8 cellular contexts compared by ENCODE assay signal in genomic region chr2:144430722-144431163, GRCh38.
A peak's percentile ranks its signal among the peaks of the same experiment; 100 is the strongest.
DNase-seq lines count a peak whose midpoint lies in the region; ATAC-seq and TF ChIP-seq lines count a peak whose summit lies in the region.

No MANE protein-coding gene starts in this region.

- H3K4me1 Mint-ChIP-seq in activated naive CD8-positive, alpha-beta T cell treated with anti-CD3 and anti-CD28 coated beads, Interleukin-2, amount 50 U/mL, for 24 hours = peaks cover 17% of the 10 kb centered on the region

- no peak overlapping the region for H3K4me3 ChIP-seq in BLaER1
- H3K4me3 ChIP-seq in endocrine pancreas (ENCODE audit: control insufficient read depth, insufficient read depth, low read length) = peak overlapping the region; percentile 24
- H3K4me3 ChIP-seq in retinal pigment epithelial cell (ENCODE audit: low read length) = no peak overlapping the region

- peak; percentile 84 for DNase-seq in retinal pigment epithelial cell (ENCODE audit: low read depth)
- DNase-seq in kidney glomerular epithelial cell (lab: John Stamatoyannopoulos, UW) = no peak
- no peak for DNase-seq in stimulated activated CD4-positive, alpha-beta T cell treated with anti-CD3 and anti-CD28 coated beads, Interleukin-12 subunit alpha, Interleukin-12 subunit beta, amount 100 ng/mL, for 4 hours
- no peak for DNase-seq in activated naive CD8-positive, alpha-beta T cell treated with anti-CD3 and anti-CD28 coated beads, Interleukin-2, amount 50 U/mL, for 24 hours

- H4K20me1 ChIP-seq in BLaER1 = peaks cover 100% of the 10 kb centered on the region

- H3K4me1 ChIP-seq in BLaER1 (peaks cover 79% of the 10 kb centered on the region), endocrine pancreas (ENCODE audit: control insufficient read depth, insufficient read depth, low read length) (no peaks in the 10 kb centered on the region)

- H3K27me3 ChIP-seq in BLaER1 = no peaks in the 10 kb centered on the region
- peaks cover 2% of the 10 kb centered on the region for H3K27me3 ChIP-seq in endocrine pancreas (ENCODE audit: control insufficient read depth, insufficient read depth, low read length)

- peak; percentile 87 for ATAC-seq in GM19468 (IDR thresholded peaks at IDR 0.05; ENCODE audit: extremely low read depth, unreplicated experiment)
- ATAC-seq in HG03460 (IDR thresholded peaks at IDR 0.05; ENCODE audit: unreplicated experiment) = peak; percentile 95
- ATAC-seq in activated naive CD8-positive, alpha-beta T cell treated with anti-CD3 and anti-CD28 coated beads, Interleukin-2, amount 50 U/mL, for 24 hours = no peak

- no peak for TF ChIP-seq CTCF in retinal pigment epithelial cell (conservative IDR thresholded peaks at IDR 0.05; ENCODE audit: low read depth, low read length)

- H3K9ac ChIP-seq in BLaER1 = 0 out of 2 replicates have a peak overlapping the region, but pooled peaks have one; percentile 31
- H3K9ac ChIP-seq in endocrine pancreas (ENCODE audit: control insufficient read depth, insufficient read depth, low read length) = no peak overlapping the region

- 0 out of 2 replicates have a peak overlapping the region, but pooled peaks have one; percentile 10 for H3K27ac ChIP-seq in BLaER1

- H3K9me3 Mint-ChIP-seq in activated naive CD8-positive, alpha-beta T cell treated with anti-CD3 and anti-CD28 coated beads, Interleukin-2, amount 50 U/mL, for 24 hours = no peaks in the 10 kb centered on the region

- no peak overlapping the region for H3K27ac Mint-ChIP-seq in activated naive CD8-positive, alpha-beta T cell treated with anti-CD3 and anti-CD28 coated beads, Interleukin-2, amount 50 U/mL, for 24 hours

- H3K4me2 ChIP-seq in BLaER1 = no peak overlapping the region

- no peaks in the 10 kb centered on the region for H3K27me3 Mint-ChIP-seq in activated naive CD8-positive, alpha-beta T cell treated with anti-CD3 and anti-CD28 coated beads, Interleukin-2, amount 50 U/mL, for 24 hours

- H3K36me3 ChIP-seq in BLaER1 (peaks cover 93% of the 10 kb centered on the region), endocrine pancreas (ENCODE audit: control insufficient read depth, insufficient read depth, low read length) (no peaks in the 10 kb centered on the region)

- H3K4me3 Mint-ChIP-seq in activated naive CD8-positive, alpha-beta T cell treated with anti-CD3 and anti-CD28 coated beads, Interleukin-2, amount 50 U/mL, for 24 hours = no peak overlapping the region

- H3K9me3 ChIP-seq in BLaER1 = no peaks in the 10 kb centered on the region
- no peaks in the 10 kb centered on the region for H3K9me3 ChIP-seq in endocrine pancreas (ENCODE audit: control insufficient read depth, low read length)

- H3K36me3 Mint-ChIP-seq in activated naive CD8-positive, alpha-beta T cell treated with anti-CD3 and anti-CD28 coated beads, Interleukin-2, amount 50 U/mL, for 24 hours (ENCODE audit: low read depth) = peaks cover 26% of the 10 kb centered on the region
